8 cellular contexts compared by ENCODE assay signal in genomic region chr12:101407438-101408345, GRCh38.
A peak's percentile ranks its signal among the peaks of the same experiment; 100 is the strongest.
DNase-seq lines count a peak whose midpoint lies in the region; ATAC-seq and TF ChIP-seq lines count a peak whose summit lies in the region.

TSS of gene ARL1 (minus strand) at chr12:101407772. CDS start at chr12:101407645, 127 bp downstream.

- peak within 1 kb of the TSS; percentile 93 for H3K9ac ChIP-seq in iPS-20b (ENCODE audit: low read depth, low read length)

- TF ChIP-seq CTCF in VCaP (conservative IDR thresholded peaks at IDR 0.05) = no peak

- ATAC-seq in GM18867 (IDR thresholded peaks at IDR 0.05; ENCODE audit: unreplicated experiment) (peak; percentile 88), HG03097 (IDR thresholded peaks at IDR 0.05; ENCODE audit: low FRiP score, unreplicated experiment) (peak; percentile 68)

- DNase-seq in NCI-H2171 treated with DMSO at 0.1 percent for 48 hours (lab: John Stamatoyannopoulos, UW) = peak; percentile 86
- peak; percentile 91 to 94 for DNase-seq in T47D (ENCODE audit: low read depth in 1 of 2, low spot score in 1 of 2)

- peak within 1 kb of the TSS; percentile 94 for H2AFZ ChIP-seq in ACC112 (ENCODE audit: low read length, unreplicated experiment)

- H3K27ac ChIP-seq in ACC112 (ENCODE audit: low read depth, low read length) (peak within 1 kb of the TSS; percentile 90), VCaP (peak within 1 kb of the TSS; percentile 98), iPS-20b (ENCODE audit: low read length) (peak within 1 kb of the TSS; percentile 75), skin epidermis (peak within 1 kb of the TSS; percentile 70 to 99 (median 94))

- no peaks in the 10 kb centered on the region for H3K9me3 ChIP-seq in iPS-20b (ENCODE audit: insufficient read depth, low read depth, low read length)

- H3K4me1 ChIP-seq in ACC112 (ENCODE audit: control insufficient read depth, insufficient read depth, low read length, unreplicated experiment) = peaks cover 15% of the 10 kb centered on the region
- peaks cover 7% of the 10 kb centered on the region; the same call in 1 of the 2 replicates for H3K4me1 ChIP-seq in iPS-20b (ENCODE audit: insufficient read depth, low read length)

- H3K4me3 ChIP-seq in ACC112 (ENCODE audit: low read depth, low read length) = peak within 1 kb of the TSS; percentile 91
- peak within 1 kb of the TSS; percentile 82 for H3K4me3 ChIP-seq in iPS-20b (ENCODE audit: low read length)
- H3K4me3 ChIP-seq in skin epidermis = peak within 1 kb of the TSS; percentile 59 to 98 (median 88)

- in situ Hi-C loops in T47D (cut with HindIII; ENCODE audit: low pct_unique_long_range_greater_than_20kb, low sequenced_read_pairs) = no loop called here

- H3K79me2 ChIP-seq in ACC112 (ENCODE audit: control insufficient read depth, insufficient read depth, low read length, unreplicated experiment) = peaks cover 39% of the 10 kb centered on the region

- H3K36me3 ChIP-seq in ACC112 (ENCODE audit: insufficient read depth, low read length) = no peaks in the 10 kb centered on the region
- H3K36me3 ChIP-seq in iPS-20b (ENCODE audit: insufficient read depth, low read depth, low read length) = peaks cover 7% of the 10 kb centered on the region; the same call in 1 of the 2 replicates

- 0 out of 2 replicates have a peak, but pooled peaks cover 3% of the 10 kb centered on the region for H3K27me3 ChIP-seq in ACC112 (ENCODE audit: insufficient read depth, low read length)
- H3K27me3 ChIP-seq in iPS-20b (ENCODE audit: insufficient read depth, low read length) = no peaks in the 10 kb centered on the region

Comparison
In these comparisons a context has a peak if more than half of its experiments do, and no peak if none do; other contexts are left out.
1. Peak in every context shown above with its lines: DNase-seq, ATAC-seq, H3K4me3 ChIP-seq and H3K27ac ChIP-seq.